Comparison of ENCODE assay signal across 1 cellular context in the genomic region with DNA sequence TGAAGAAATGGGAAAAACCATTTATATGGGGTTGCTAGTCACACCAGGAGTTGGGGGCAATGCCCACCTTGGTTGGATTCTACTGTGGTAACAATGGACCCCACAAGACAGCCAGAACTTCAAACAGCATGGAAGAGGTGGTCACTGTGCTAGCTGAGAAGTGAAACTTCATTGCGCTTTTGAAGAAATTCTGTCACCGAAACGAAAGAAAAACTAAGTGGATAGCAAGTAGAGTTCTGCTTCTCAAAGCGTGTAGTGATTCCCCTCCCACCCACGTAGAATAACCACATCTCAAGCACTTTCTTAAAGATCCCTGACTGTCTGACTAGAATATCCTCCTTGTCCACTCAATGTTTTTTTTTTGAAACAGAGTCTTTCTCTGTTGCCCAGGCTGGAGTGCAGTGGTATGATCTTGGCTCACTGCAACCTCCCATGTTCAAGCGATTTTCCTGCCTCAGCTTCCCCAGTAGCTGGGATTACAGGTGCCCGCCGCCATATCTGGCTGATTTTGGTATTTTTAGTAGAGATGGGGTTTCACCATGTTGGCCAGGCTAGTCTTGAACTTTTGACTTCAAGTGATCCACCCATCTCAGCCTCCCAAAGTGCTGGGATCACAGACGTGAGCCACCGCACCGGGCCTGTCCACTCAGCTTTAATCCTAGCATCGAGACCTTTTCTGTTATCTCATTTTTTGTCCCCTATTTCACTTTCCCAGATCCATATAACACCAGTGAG.
TF ChIP-seq lines count a peak whose summit lies in the region.

No MANE protein-coding gene starts in this region.

TF ChIP-seq in GM12878, 131 proteins besides CTCF, POLR2A, EP300 and RAD21 (continued from another document and continues in another):
- TF ChIP-seq MYC (IDR thresholded peaks at IDR 0.05; ENCODE audit: insufficient read depth, insufficient read length, insufficient replicate concordance, low read length, severe bottlenecking) (no peak), FOS (IDR thresholded peaks at IDR 0.05; ENCODE audit: borderline replicate concordance, extremely low read depth, insufficient read length) (no peak), PAX5 (IDR thresholded peaks at IDR 0.05; ENCODE audit: borderline replicate concordance, low read depth, low read length) (0 out of 2 replicates have a peak, but pooled peaks have one; percentile 35), TCF3 (IDR thresholded peaks at IDR 0.05; ENCODE audit: borderline replicate concordance, insufficient read depth, low read depth, low read length) (no peak), YBX1 (IDR thresholded peaks at IDR 0.05) (no peak), MYB (IDR thresholded peaks at IDR 0.05; ENCODE audit: borderline replicate concordance, low read depth, low read length) (no peak), TCF7 (IDR thresholded peaks at IDR 0.05; ENCODE audit: borderline replicate concordance) (peak; percentile 33; the same call in 1 of the 2 replicates), HDAC2 (IDR thresholded peaks at IDR 0.05) (no peak), CREM (IDR thresholded peaks at IDR 0.05; ENCODE audit: low read depth) (peak; percentile 68; the same call in 1 of the 2 replicates), BMI1 (IDR thresholded peaks at IDR 0.05; ENCODE audit: borderline replicate concordance) (0 out of 2 replicates have a peak, but pooled peaks have one; percentile 42), MTA2 (IDR thresholded peaks at IDR 0.05; ENCODE audit: low read depth) (peak; percentile 72), ATF7 (IDR thresholded peaks at IDR 0.05; ENCODE audit: low read depth) (peak; percentile 63), EGR1 (IDR thresholded peaks at IDR 0.05; ENCODE audit: borderline replicate concordance in 1 of 2, low read depth in 2 of 2, low read length in 2 of 2) (peak in 1 of 2 experiments; percentile 83; a peak in 2 of 3 replicates), FOXM1 (IDR thresholded peaks at IDR 0.05; ENCODE audit: low read depth, low read length) (peak; percentile 52; the same call in 1 of the 2 replicates), BCL11A (IDR thresholded peaks at IDR 0.05; ENCODE audit: low read depth, low read length) (peak; percentile 65), JUND (IDR thresholded peaks at IDR 0.05; ENCODE audit: low read depth, low read length) (no peak), PBX3 (IDR thresholded peaks at IDR 0.05; ENCODE audit: insufficient replicate concordance, low read depth, low read length) (no peak), ZNF384 (IDR thresholded peaks at IDR 0.05; ENCODE audit: borderline replicate concordance, low read depth, low read length) (no peak), ESRRA (IDR thresholded peaks at IDR 0.05; ENCODE audit: low read length) (no peak), TCF12 (IDR thresholded peaks at IDR 0.05; ENCODE audit: low read depth, low read length) (no peak), SREBF1 (IDR thresholded peaks at IDR 0.05; ENCODE audit: low read length) (no peak), RAD51 (IDR thresholded peaks at IDR 0.05) (no peak), ZBED1 (IDR thresholded peaks at IDR 0.05; ENCODE audit: borderline replicate concordance) (no peak), MEF2B (IDR thresholded peaks at IDR 0.05; ENCODE audit: partially characterized antibody, poor library complexity, severe bottlenecking) (peak; percentile 47), MEF2A (IDR thresholded peaks at IDR 0.05; ENCODE audit: insufficient read depth, low read depth, low read length) (no peak), E2F8 (IDR thresholded peaks at IDR 0.05; ENCODE audit: low read depth, partially characterized antibody) (no peak), DPF2 (IDR thresholded peaks at IDR 0.05) (peak; percentile 86), CREB1 (IDR thresholded peaks at IDR 0.05; ENCODE audit: low read depth) (peak; percentile 45; the same call in 1 of the 2 replicates), HDAC6 (IDR thresholded peaks at IDR 0.05; ENCODE audit: unreplicated experiment) (no peak), TBL1XR1 (IDR thresholded peaks at IDR 0.05; ENCODE audit: low read depth, low read length) (no peak), RELA (IDR thresholded peaks at IDR 0.05; ENCODE audit: borderline replicate concordance, partially characterized antibody) (no peak), CUX1 (IDR thresholded peaks at IDR 0.05; ENCODE audit: insufficient replicate concordance, low read depth, low read length) (no peak), NR2C1 (IDR thresholded peaks at IDR 0.05) (no peak), RUNX3 (IDR thresholded peaks at IDR 0.05; ENCODE audit: low read length) (peak; percentile 93), SIX5 (IDR thresholded peaks at IDR 0.05; ENCODE audit: low read depth, low read length, severe bottlenecking) (no peak), ATF3 (IDR thresholded peaks at IDR 0.05; ENCODE audit: borderline replicate concordance, extremely low read depth, low read depth, low read length) (no peak), SUPT20H (IDR thresholded peaks at IDR 0.05; ENCODE audit: borderline replicate concordance, control insufficient read depth, low read depth, low read length) (no peak), NKRF (conservative IDR thresholded peaks at IDR 0.05) (peak; percentile 47; the same call in 1 of the 2 replicates), KLF5 (IDR thresholded peaks at IDR 0.05; ENCODE audit: partially characterized antibody) (no peak), ZNF207 (IDR thresholded peaks at IDR 0.05; ENCODE audit: borderline replicate concordance) (no peak), KAT2A (conservative IDR thresholded peaks at IDR 0.05; ENCODE audit: control insufficient read depth, low read depth, low read length) (no peak), BACH1 (IDR thresholded peaks at IDR 0.05; ENCODE audit: borderline replicate concordance) (peak; percentile 59; the same call in 1 of the 2 replicates), MTA3 (IDR thresholded peaks at IDR 0.05; ENCODE audit: borderline replicate concordance, low read length) (no peak), BHLHE40 (IDR thresholded peaks at IDR 0.05; ENCODE audit: borderline replicate concordance in 1 of 2, low read depth in 2 of 2, low read length in 1 of 2) (peak in 1 of 2 experiments; percentile 61; a peak in 2 of 4 replicates), SRF (IDR thresholded peaks at IDR 0.05; ENCODE audit: low read depth in 2 of 2, low read length in 2 of 2) (no peak), HDGF (IDR thresholded peaks at IDR 0.05) (no peak), ZZZ3 (IDR thresholded peaks at IDR 0.05; ENCODE audit: control insufficient read depth, insufficient read length, low read depth) (no peak), CHD2 (IDR thresholded peaks at IDR 0.05; ENCODE audit: borderline replicate concordance, low read depth, low read length) (no peak), NRF1 (conservative IDR thresholded peaks at IDR 0.05; ENCODE audit: low read depth, low read length) (no peak), MAX (IDR thresholded peaks at IDR 0.05; ENCODE audit: low read depth, low read length) (no peak)
- TF ChIP-seq, protein P1, sequence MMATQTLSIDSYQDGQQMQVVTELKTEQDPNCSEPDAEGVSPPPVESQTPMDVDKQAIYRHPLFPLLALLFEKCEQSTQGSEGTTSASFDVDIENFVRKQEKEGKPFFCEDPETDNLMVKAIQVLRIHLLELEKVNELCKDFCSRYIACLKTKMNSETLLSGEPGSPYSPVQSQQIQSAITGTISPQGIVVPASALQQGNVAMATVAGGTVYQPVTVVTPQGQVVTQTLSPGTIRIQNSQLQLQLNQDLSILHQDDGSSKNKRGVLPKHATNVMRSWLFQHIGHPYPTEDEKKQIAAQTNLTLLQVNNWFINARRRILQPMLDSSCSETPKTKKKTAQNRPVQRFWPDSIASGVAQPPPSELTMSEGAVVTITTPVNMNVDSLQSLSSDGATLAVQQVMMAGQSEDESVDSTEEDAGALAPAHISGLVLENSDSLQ (IDR thresholded peaks at IDR 0.05) = peak; percentile 35; the same call in 1 of the 2 replicates
- TF ChIP-seq, protein P2, sequence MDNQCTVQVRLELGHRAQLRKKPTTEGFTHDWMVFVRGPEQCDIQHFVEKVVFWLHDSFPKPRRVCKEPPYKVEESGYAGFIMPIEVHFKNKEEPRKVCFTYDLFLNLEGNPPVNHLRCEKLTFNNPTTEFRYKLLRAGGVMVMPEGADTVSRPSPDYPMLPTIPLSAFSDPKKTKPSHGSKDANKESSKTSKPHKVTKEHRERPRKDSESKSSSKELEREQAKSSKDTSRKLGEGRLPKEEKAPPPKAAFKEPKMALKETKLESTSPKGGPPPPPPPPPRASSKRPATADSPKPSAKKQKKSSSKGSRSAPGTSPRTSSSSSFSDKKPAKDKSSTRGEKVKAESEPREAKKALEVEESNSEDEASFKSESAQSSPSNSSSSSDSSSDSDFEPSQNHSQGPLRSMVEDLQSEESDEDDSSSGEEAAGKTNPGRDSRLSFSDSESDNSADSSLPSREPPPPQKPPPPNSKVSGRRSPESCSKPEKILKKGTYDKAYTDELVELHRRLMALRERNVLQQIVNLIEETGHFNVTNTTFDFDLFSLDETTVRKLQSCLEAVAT (IDR thresholded peaks at IDR 0.05) = peak; percentile 88
